Comparison of ENCODE assay signal across 33 cellular contexts in genomic region chrX:81542255-81542654, GRCh38.
"Had no signal": no experiment of that assay in that cellular context is flagged by ENCODE, and none has a peak within 500 bp of the region (broad histone marks: within the 10 kb centered on the region; RNA-seq: fewer than 3 reads in every experiment).

No MANE protein-coding gene starts in this region.

- DNase-seq: activated CD4-positive, alpha-beta memory T cell treated with anti-CD3 and anti-CD28 coated beads for 36 hours; activated CD4-positive, alpha-beta T cell treated with anti-CD3 and anti-CD28 coated beads for 36 hours; activated CD4-positive, alpha-beta T cell treated with anti-CD3 and anti-CD28 coated beads, Interleukin-2, amount 10 ng/mL, durations not matched to agents 24 days and 14 days; activated CD4-positive, CD25-positive, alpha-beta regulatory T cell; activated CD4-positive, CD25-positive, alpha-beta regulatory T cell treated with anti-CD3 and anti-CD28 coated beads, Interleukin-2, amount 50 U/mL, for 72 hours; activated CD8-positive, alpha-beta memory T cell treated with anti-CD3 and anti-CD28 coated beads, Interleukin-2, amount 10 ng/mL, durations not matched to agents 7 days and 5 days; activated CD8-positive, alpha-beta memory T cell treated with anti-CD3 and anti-CD28 coated beads, Interleukin-2, amount 50 U/mL, for 4 hours; activated CD8-positive, alpha-beta T cell treated with anti-CD3 and anti-CD28 coated beads, Interleukin-2, amount 10 ng/mL, durations not matched to agents 7 days and 5 days; activated gamma-delta T cell; activated naive CD4-positive, alpha-beta T cell; activated naive CD4-positive, alpha-beta T cell treated with anti-CD3 and anti-CD28 coated beads, Interleukin-2, amount 10 ng/mL, durations not matched to agents 7 days and 5 days; activated naive CD8-positive, alpha-beta T cell treated with anti-CD3 and anti-CD28 coated beads, Interleukin-2, amount 10 ng/mL, durations not matched to agents 7 days and 5 days; activated T-cell treated with anti-CD3 and anti-CD28 coated beads, Interleukin-2, amount 50 U/mL, for 1 hour; activated T-cell treated with anti-CD3 and anti-CD28 coated beads, Interleukin-2, amount 50 U/mL, for 48 hours; amniotic stem cell; anterior cingulate cortex; body of pancreas; caudate nucleus; cortex of kidney; dermis blood vessel endothelial cell; effector CD4-positive, alpha-beta T cell; effector memory CD8-positive, alpha-beta T cell; esophagus squamous epithelium; foreskin melanocyte; hippocampal formation; T-helper 17 cell; T1000; WERI-Rb-1 had no signal

- H3K27ac ChIP-seq: body of pancreas, epithelial cell of prostate, esophagus squamous epithelium, gastroesophageal sphincter, WERI-Rb-1 had no signal

- H3K4me3 Mint-ChIP-seq: activated CD4-positive, alpha-beta memory T cell treated with anti-CD3 and anti-CD28 coated beads for 36 hours; activated CD4-positive, alpha-beta T cell treated with anti-CD3 and anti-CD28 coated beads for 36 hours; activated CD4-positive, alpha-beta T cell treated with anti-CD3 and anti-CD28 coated beads, Interleukin-2, amount 10 ng/mL, durations not matched to agents 24 days and 14 days; activated CD8-positive, alpha-beta memory T cell treated with anti-CD3 and anti-CD28 coated beads, Interleukin-2, amount 10 ng/mL, durations not matched to agents 7 days and 5 days; activated CD8-positive, alpha-beta T cell treated with anti-CD3 and anti-CD28 coated beads, Interleukin-2, amount 10 ng/mL, durations not matched to agents 7 days and 5 days; activated naive CD4-positive, alpha-beta T cell treated with anti-CD3 and anti-CD28 coated beads, Interleukin-2, amount 10 ng/mL, durations not matched to agents 7 days and 5 days; activated naive CD8-positive, alpha-beta T cell treated with anti-CD3 and anti-CD28 coated beads, Interleukin-2, amount 10 ng/mL, durations not matched to agents 7 days and 5 days; activated T-helper 1 cell treated with anti-CD3 and anti-CD28 coated beads, Interleukin-12 subunit alpha, Interleukin-12 subunit beta, Interleukin-2, Interleukin-4 antibody, amounts not matched to agents 30 ng/mL and 10 ng/mL and 1 ng/mL, durations not matched to agents 14 hours and 24 hours and 36 hours; effector memory CD8-positive, alpha-beta T cell; T-helper 17 cell; T-helper 2 cell treated with Interferon-gamma antibody and Interleukin-4, amounts not matched to agents 5 μg/mL and 100 μg/mL, for 36 hours had no signal

- H3K27me3 Mint-ChIP-seq: activated CD4-positive, alpha-beta memory T cell treated with anti-CD3 and anti-CD28 coated beads for 36 hours; activated CD4-positive, alpha-beta T cell treated with anti-CD3 and anti-CD28 coated beads for 36 hours; activated CD4-positive, alpha-beta T cell treated with anti-CD3 and anti-CD28 coated beads, Interleukin-2, amount 10 ng/mL, durations not matched to agents 24 days and 14 days; activated CD8-positive, alpha-beta memory T cell treated with anti-CD3 and anti-CD28 coated beads, Interleukin-2, amount 10 ng/mL, durations not matched to agents 7 days and 5 days; activated naive CD4-positive, alpha-beta T cell treated with anti-CD3 and anti-CD28 coated beads, Interleukin-2, amount 10 ng/mL, durations not matched to agents 7 days and 5 days; activated naive CD8-positive, alpha-beta T cell treated with anti-CD3 and anti-CD28 coated beads, Interleukin-2, amount 10 ng/mL, durations not matched to agents 7 days and 5 days; effector memory CD8-positive, alpha-beta T cell; T-helper 17 cell had no signal

- ATAC-seq: activated CD4-positive, alpha-beta T cell treated with anti-CD3 and anti-CD28 coated beads for 36 hours; activated CD8-positive, alpha-beta memory T cell treated with anti-CD3 and anti-CD28 coated beads, Interleukin-2, amount 10 ng/mL, durations not matched to agents 7 days and 5 days; activated CD8-positive, alpha-beta T cell treated with anti-CD3 and anti-CD28 coated beads, Interleukin-2, amount 10 ng/mL, durations not matched to agents 7 days and 5 days; activated naive CD4-positive, alpha-beta T cell treated with anti-CD3 and anti-CD28 coated beads, Interleukin-2, amount 50 U/mL, for 72 hours; body of pancreas; effector memory CD8-positive, alpha-beta T cell; gastroesophageal sphincter; T-helper 17 cell had no signal

- H3K9me3 ChIP-seq: body of pancreas, esophagus squamous epithelium, gastroesophageal sphincter had no signal

- H3K27ac Mint-ChIP-seq: activated CD4-positive, alpha-beta memory T cell treated with anti-CD3 and anti-CD28 coated beads for 36 hours; activated CD4-positive, alpha-beta T cell treated with anti-CD3 and anti-CD28 coated beads for 36 hours; activated CD4-positive, alpha-beta T cell treated with anti-CD3 and anti-CD28 coated beads, Interleukin-2, amount 10 ng/mL, durations not matched to agents 24 days and 14 days; activated CD8-positive, alpha-beta memory T cell treated with anti-CD3 and anti-CD28 coated beads, Interleukin-2, amount 10 ng/mL, durations not matched to agents 7 days and 5 days; activated CD8-positive, alpha-beta T cell treated with anti-CD3 and anti-CD28 coated beads, Interleukin-2, amount 10 ng/mL, durations not matched to agents 7 days and 5 days; activated naive CD4-positive, alpha-beta T cell treated with anti-CD3 and anti-CD28 coated beads, Interleukin-2, amount 10 ng/mL, durations not matched to agents 7 days and 5 days; activated naive CD4-positive, alpha-beta T cell treated with anti-CD3 and anti-CD28 coated beads, Interleukin-2, amount 50 U/mL, for 72 hours; activated naive CD8-positive, alpha-beta T cell treated with anti-CD3 and anti-CD28 coated beads, Interleukin-2, amount 10 ng/mL, durations not matched to agents 7 days and 5 days; activated T-helper 1 cell treated with anti-CD3 and anti-CD28 coated beads, Interleukin-12 subunit alpha, Interleukin-12 subunit beta, Interleukin-2, Interleukin-4 antibody, amounts not matched to agents 30 ng/mL and 10 ng/mL and 1 ng/mL, durations not matched to agents 14 hours and 24 hours and 36 hours; effector memory CD8-positive, alpha-beta T cell; T-helper 17 cell; T-helper 2 cell treated with Interferon-gamma antibody and Interleukin-4, amounts not matched to agents 5 μg/mL and 100 μg/mL, for 36 hours had no signal

- H3K9me3 Mint-ChIP-seq: activated CD4-positive, alpha-beta T cell treated with anti-CD3 and anti-CD28 coated beads, Interleukin-2, amount 10 ng/mL, durations not matched to agents 24 days and 14 days; effector memory CD8-positive, alpha-beta T cell; T-helper 2 cell treated with Interferon-gamma antibody and Interleukin-4, amounts not matched to agents 5 μg/mL and 100 μg/mL, for 36 hours had no signal

- H3K4me3 ChIP-seq: body of pancreas, esophagus squamous epithelium, gastroesophageal sphincter had no signal

- H3K27me3 ChIP-seq: body of pancreas, esophagus squamous epithelium, gastroesophageal sphincter had no signal

- H3K4me1 Mint-ChIP-seq: activated CD4-positive, alpha-beta T cell treated with anti-CD3 and anti-CD28 coated beads for 36 hours; activated CD4-positive, alpha-beta T cell treated with anti-CD3 and anti-CD28 coated beads, Interleukin-2, amount 10 ng/mL, durations not matched to agents 24 days and 14 days; activated CD8-positive, alpha-beta memory T cell treated with anti-CD3 and anti-CD28 coated beads, Interleukin-2, amount 10 ng/mL, durations not matched to agents 7 days and 5 days; activated naive CD4-positive, alpha-beta T cell treated with anti-CD3 and anti-CD28 coated beads, Interleukin-2, amount 10 ng/mL, durations not matched to agents 7 days and 5 days; activated naive CD8-positive, alpha-beta T cell treated with anti-CD3 and anti-CD28 coated beads, Interleukin-2, amount 10 ng/mL, durations not matched to agents 7 days and 5 days; T-helper 17 cell had no signal

- H3K36me3 ChIP-seq: esophagus squamous epithelium, gastroesophageal sphincter, WERI-Rb-1 had no signal

- H3K4me1 ChIP-seq: body of pancreas, esophagus squamous epithelium, gastroesophageal sphincter had no signal

- H3K36me3 Mint-ChIP-seq: activated CD4-positive, alpha-beta memory T cell treated with anti-CD3 and anti-CD28 coated beads for 36 hours; activated CD8-positive, alpha-beta memory T cell treated with anti-CD3 and anti-CD28 coated beads, Interleukin-2, amount 10 ng/mL, durations not matched to agents 7 days and 5 days; activated naive CD4-positive, alpha-beta T cell treated with anti-CD3 and anti-CD28 coated beads, Interleukin-2, amount 10 ng/mL, durations not matched to agents 7 days and 5 days; activated naive CD4-positive, alpha-beta T cell treated with anti-CD3 and anti-CD28 coated beads, Interleukin-2, amount 50 U/mL, for 72 hours; activated naive CD8-positive, alpha-beta T cell treated with anti-CD3 and anti-CD28 coated beads, Interleukin-2, amount 10 ng/mL, durations not matched to agents 7 days and 5 days had no signal
